Comparison of ENCODE assay signal across 1 cellular context in genomic region chr6:15769471-15770088, GRCh38.
TF ChIP-seq lines count a peak whose summit lies in the region.

No MANE protein-coding gene starts in this region.

TF ChIP-seq in HEK293, 187 proteins besides CTCF, POLR2A, EP300 and RAD21 (continued from another document):
- TF ChIP-seq ZSCAN4 (tag by site-specific recombination; IDR thresholded peaks at IDR 0.05): no peak
- TF ChIP-seq, protein P1, sequence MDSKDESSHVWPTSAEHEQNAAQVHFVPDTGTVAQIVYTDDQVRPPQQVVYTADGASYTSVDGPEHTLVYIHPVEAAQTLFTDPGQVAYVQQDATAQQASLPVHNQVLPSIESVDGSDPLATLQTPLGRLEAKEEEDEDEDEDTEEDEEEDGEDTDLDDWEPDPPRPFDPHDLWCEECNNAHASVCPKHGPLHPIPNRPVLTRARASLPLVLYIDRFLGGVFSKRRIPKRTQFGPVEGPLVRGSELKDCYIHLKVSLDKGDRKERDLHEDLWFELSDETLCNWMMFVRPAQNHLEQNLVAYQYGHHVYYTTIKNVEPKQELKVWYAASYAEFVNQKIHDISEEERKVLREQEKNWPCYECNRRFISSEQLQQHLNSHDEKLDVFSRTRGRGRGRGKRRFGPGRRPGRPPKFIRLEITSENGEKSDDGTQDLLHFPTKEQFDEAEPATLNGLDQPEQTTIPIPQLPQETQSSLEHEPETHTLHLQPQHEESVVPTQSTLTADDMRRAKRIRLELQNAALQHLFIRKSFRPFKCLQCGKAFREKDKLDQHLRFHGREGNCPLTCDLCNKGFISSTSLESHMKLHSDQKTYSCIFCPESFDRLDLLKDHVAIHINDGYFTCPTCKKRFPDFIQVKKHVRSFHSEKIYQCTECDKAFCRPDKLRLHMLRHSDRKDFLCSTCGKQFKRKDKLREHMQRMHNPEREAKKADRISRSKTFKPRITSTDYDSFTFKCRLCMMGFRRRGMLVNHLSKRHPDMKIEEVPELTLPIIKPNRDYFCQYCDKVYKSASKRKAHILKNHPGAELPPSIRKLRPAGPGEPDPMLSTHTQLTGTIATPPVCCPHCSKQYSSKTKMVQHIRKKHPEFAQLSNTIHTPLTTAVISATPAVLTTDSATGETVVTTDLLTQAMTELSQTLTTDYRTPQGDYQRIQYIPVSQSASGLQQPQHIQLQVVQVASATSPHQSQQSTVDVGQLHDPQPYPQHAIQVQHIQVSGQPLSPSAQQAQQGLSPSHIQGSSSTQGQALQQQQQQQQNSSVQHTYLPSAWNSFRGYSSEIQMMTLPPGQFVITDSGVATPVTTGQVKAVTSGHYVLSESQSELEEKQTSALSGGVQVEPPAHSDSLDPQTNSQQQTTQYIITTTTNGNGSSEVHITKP (tag by site-specific recombination; IDR thresholded peaks at IDR 0.05): 0 out of 2 replicates have a peak, but pooled peaks have one; percentile 27
- TF ChIP-seq MZF1 (tag by site-specific recombination; IDR thresholded peaks at IDR 0.05; ENCODE audit: borderline replicate concordance): no peak
- no peak for TF ChIP-seq PRDM6 (tag by site-specific recombination; IDR thresholded peaks at IDR 0.05)
- no peak for TF ChIP-seq KLF9 (tag by site-specific recombination; IDR thresholded peaks at IDR 0.05; ENCODE audit: low read depth)
- no peak for TF ChIP-seq ZNF658 (tag by site-specific recombination; IDR thresholded peaks at IDR 0.05)
TF ChIP-seq in HEK293: peak in this region for 6.
